In genomic region chr5:111945535-111945934, GRCh38 we compare ENCODE assay signal across 21 cellular contexts.
"Had no signal": no experiment of that assay in that cellular context is flagged by ENCODE, and none has a peak within 500 bp of the region (broad histone marks: within the 10 kb centered on the region; RNA-seq: fewer than 3 reads in every experiment).

No MANE protein-coding gene starts in this region.

- H3K27ac ChIP-seq: body of pancreas, coronary artery, neural progenitor cell, ovary, psoas muscle had no signal

- H3K27me3 ChIP-seq: body of pancreas, neural progenitor cell had no signal

- H3K36me3 ChIP-seq: neural progenitor cell, ovary had no signal

- ATAC-seq: activated CD8-positive, alpha-beta T cell treated with anti-CD3 and anti-CD28 coated beads, Interleukin-2, amount 10 ng/mL, durations not matched to agents 7 days and 5 days; body of pancreas; left ventricle myocardium superior; naive thymus-derived CD4-positive, alpha-beta T cell; psoas muscle; right cardiac atrium; stimulated activated naive CD8-positive, alpha-beta T cell treated with anti-CD3 and anti-CD28 coated beads, Interleukin-15, amount 100 ng/mL, for 72 hours had no signal

- H3K4me3 ChIP-seq: body of pancreas, coronary artery, neural progenitor cell, ovary, psoas muscle had no signal

- DNase-seq: activated CD4-positive, alpha-beta T cell treated with anti-CD3 and anti-CD28 coated beads, Interleukin-2, amount 10 ng/mL, durations not matched to agents 24 days and 14 days; activated CD4-positive, CD25-positive, alpha-beta regulatory T cell; activated CD8-positive, alpha-beta T cell treated with anti-CD3 and anti-CD28 coated beads, Interleukin-2, amount 10 ng/mL, durations not matched to agents 7 days and 5 days; activated effector memory CD4-positive, alpha-beta T cell treated with Interleukin-2 at 50 U/mL for 16 hours; activated naive CD4-positive, alpha-beta T cell treated with anti-CD3 and anti-CD28 coated beads, Interleukin-2, amount 10 ng/mL, durations not matched to agents 7 days and 5 days; activated T-cell treated with anti-CD3 and anti-CD28 coated beads, Interleukin-2, amount 50 U/mL, for 24 hours; body of pancreas; central memory CD4-positive, alpha-beta T cell; immature natural killer cell; left ventricle myocardium superior; naive thymus-derived CD4-positive, alpha-beta T cell; ovary; psoas muscle; right cardiac atrium; small intestine; stimulated activated CD4-positive, alpha-beta T cell treated with anti-CD3 and anti-CD28 coated beads, Interleukin-15, amount 100 ng/mL, for 24 hours; stimulated activated CD4-positive, alpha-beta T cell treated with anti-CD3 and anti-CD28 coated beads, Interleukin-2, amount 100 ng/mL, for 48 hours; stimulated activated naive CD8-positive, alpha-beta T cell treated with anti-CD3 and anti-CD28 coated beads, Interleukin-15, amount 100 ng/mL, for 72 hours; trophoblast cell had no signal
